Comparison of ENCODE assay signal across 26 cellular contexts in the genomic region with DNA sequence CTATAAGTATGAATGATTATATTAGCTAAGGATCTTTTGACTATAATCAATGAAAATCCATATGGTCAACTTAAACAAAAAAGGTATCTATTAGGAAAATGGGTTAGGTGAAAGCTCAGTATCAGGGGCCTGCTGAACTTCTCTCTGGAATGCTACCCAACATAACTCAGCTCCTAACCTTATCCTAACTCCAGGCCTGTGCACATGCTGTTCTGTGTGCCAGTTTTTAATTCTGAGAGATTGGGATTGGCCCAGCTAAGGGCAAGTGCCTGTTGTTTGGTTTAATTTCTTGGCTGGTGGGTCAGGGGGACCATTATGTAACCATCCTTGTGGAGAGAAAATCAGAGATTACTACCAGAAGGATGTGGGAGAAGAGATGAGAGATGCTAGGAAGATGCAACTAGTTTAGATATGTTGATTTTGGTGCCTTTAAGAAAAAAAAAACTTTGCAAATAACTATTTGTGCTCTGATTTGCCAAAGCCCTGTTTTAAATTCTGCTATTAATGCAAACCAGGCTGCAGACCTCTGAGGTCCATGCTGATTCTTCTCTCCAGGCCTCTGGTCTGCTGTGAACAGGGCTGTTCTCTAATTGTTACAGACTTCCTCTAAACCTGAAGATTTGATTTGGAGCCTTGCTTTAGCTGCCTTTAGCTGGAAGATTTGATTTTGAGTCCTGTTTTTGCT.
"Had no signal": no experiment of that assay in that cellular context is flagged by ENCODE, and none has a peak within 500 bp of the region (broad histone marks: within the 10 kb centered on the region; RNA-seq: fewer than 3 reads in every experiment).

No MANE protein-coding gene starts in this region.

- H3K9me3 ChIP-seq: lower lobe of right lung, neutrophil, spleen, suprapubic skin, thoracic aorta, tibial artery, upper lobe of right lung had no signal

- H3K79me2 ChIP-seq: parathyroid adenoma had no signal

- H3K9ac ChIP-seq: neural progenitor cell, parathyroid adenoma had no signal

- H3K36me3 ChIP-seq: lower lobe of right lung, neural progenitor cell, neutrophil, spleen, suprapubic skin, thoracic aorta, tibial artery, upper lobe of right lung had no signal

- ATAC-seq: left cardiac atrium; left lobe of liver; lower lobe of right lung; natural killer cell; right cardiac atrium; sciatic nerve; stimulated activated effector memory CD8-positive, alpha-beta T cell treated with anti-CD3 and anti-CD28 coated beads, Interleukin-12 subunit alpha, Interleukin-12 subunit beta, amount 100 ng/mL, for 72 hours; upper lobe of right lung had no signal

- DNase-seq: hippocampal formation; kidney glomerular epithelial cell; left cardiac atrium; lower lobe of right lung; mammary epithelial cell; mesendoderm; naive B cell; natural killer cell; nephron progenitor cell; occipital lobe; right cardiac atrium; spleen; stimulated activated CD4-positive, alpha-beta T cell treated with anti-CD3 and anti-CD28 coated beads, Interleukin-4, amount 100 ng/mL, for 24 hours; stimulated activated naive CD4-positive, alpha-beta T cell; tibial artery; trophoblast cell; upper lobe of right lung had no signal

- H3K27me3 ChIP-seq: neural progenitor cell, neutrophil, spleen, suprapubic skin, tibial artery, upper lobe of right lung had no signal

- H3K4me2 ChIP-seq: neural progenitor cell had no signal

- H3K27ac ChIP-seq: lower lobe of right lung, neural progenitor cell, neutrophil, parathyroid adenoma, spleen, suprapubic skin, thoracic aorta, tibial artery, upper lobe of right lung had no signal

- H3K4me1 ChIP-seq: lower lobe of right lung, neural progenitor cell, parathyroid adenoma, spleen, suprapubic skin, upper lobe of right lung had no signal

- H3K4me3 ChIP-seq: lower lobe of right lung, neural progenitor cell, skin epidermis, spleen, suprapubic skin, thoracic aorta, tibial artery, upper lobe of right lung had no signal

- H2AFZ ChIP-seq: parathyroid adenoma had no signal
